In genomic region chr2:205730701-205731271, GRCh38 we compare ENCODE assay signal across 15 cellular contexts. TPM values are rescaled to one million over a fixed set of nuclear protein-coding genes. Genes with fewer than 3 reads are reported as not detected.
DNase-seq lines count a peak whose midpoint lies in the region; ATAC-seq and TF ChIP-seq lines count a peak whose summit lies in the region.
"Had no signal": no experiment of that assay in that cellular context is flagged by ENCODE, and none has a peak within 500 bp of the region (broad histone marks: within the 10 kb centered on the region; RNA-seq: fewer than 3 reads in every experiment).

No MANE protein-coding gene starts in this region.

- no peak overlapping the region for H2AFZ ChIP-seq in mammary epithelial cell (ENCODE audit: low read depth, low read length)

- H3K4me3 ChIP-seq in BLaER1 treated with 17β-estradiol and CSF1 and Interleukin-3, amounts not matched to agents 10 nM and 100 nM = no peak overlapping the region
- no peak overlapping the region for H3K4me3 ChIP-seq in colonic mucosa
- no peak overlapping the region for H3K4me3 ChIP-seq in mammary epithelial cell (replicated peaks in 1 of 3; ENCODE audit: insufficient read depth in 1 of 3, low read depth in 2 of 3, low read length in 3 of 3)
- no peak overlapping the region for H3K4me3 ChIP-seq in right lobe of liver
- H3K4me3 ChIP-seq: cardiac muscle cell, pancreas had no signal

- WGBS in mammary epithelial cell (ENCODE audit: low coverage, missing lambda C conversion rate) = 92% methylated on average over 6 of the region's 6 CpGs
- 31% methylated on average over 3 of the region's 6 CpGs for WGBS in right lobe of liver (ENCODE audit: insufficient coverage, low coverage, low lambda C conversion rate, missing lambda C conversion rate)

- peak overlapping the region in 2 of 11 experiments; percentile 6 to 39; a peak in 2 of 22 replicates for H3K27ac ChIP-seq in BLaER1 treated with 17β-estradiol and CSF1 and Interleukin-3, amounts not matched to agents 10 nM and 100 nM
- H3K27ac ChIP-seq in colonic mucosa (peak overlapping the region; percentile 1), mammary epithelial cell (ENCODE audit: insufficient read depth, low read depth, low read length) (no peak overlapping the region), right lobe of liver (no peak overlapping the region)
- H3K27ac ChIP-seq: cardiac muscle cell, pancreas had no signal

- TF ChIP-seq CTCF in colonic mucosa (IDR thresholded peaks at IDR 0.05) (no peak), neural crest cell (conservative IDR thresholded peaks at IDR 0.05) (no peak), mammary epithelial cell (conservative IDR thresholded peaks at IDR 0.05 in 1 of 2, IDR thresholded peaks at IDR 0.05 in 1 of 2; ENCODE audit: extremely low read depth in 1 of 2, insufficient read depth in 1 of 2, low read depth in 1 of 2, low read length in 2 of 2) (no peak), right lobe of liver (IDR thresholded peaks at IDR 0.05) (no peak)

- no peak overlapping the region for H3K27ac Mint-ChIP-seq in neural crest cell (ENCODE audit: unreplicated experiment)
- H3K27ac Mint-ChIP-seq: activated B cell treated with CpG ODN at 0.5 μM for 24 hours had no signal

- H3K4me1 Mint-ChIP-seq in neural crest cell = peaks cover 70% of the 10 kb centered on the region

- in situ Hi-C loops in mammary epithelial cell (cut with MboI; ENCODE audit: low sequenced_read_pairs in 2 of 2) = no loop called here

- H3K9me3 Mint-ChIP-seq in neural crest cell = no peaks in the 10 kb centered on the region
- H3K9me3 Mint-ChIP-seq: activated B cell treated with CpG ODN at 0.5 μM for 24 hours had no signal

- H3K27me3 Mint-ChIP-seq in neural crest cell (ENCODE audit: low read depth) = peaks cover 6% of the 10 kb centered on the region
- H3K27me3 Mint-ChIP-seq: activated B cell treated with CpG ODN at 0.5 μM for 24 hours had no signal

- intact Hi-C loops in colonic mucosa (cut with DNase I) (no loop called here), mammary epithelial cell (cut with micrococcal nuclease) (no loop called here), right lobe of liver (cut with DNase I) (no loop called here)

- no peaks in the 10 kb centered on the region; a peak in 1 of 22 replicates for H4K20me1 ChIP-seq in BLaER1 treated with 17β-estradiol and CSF1 and Interleukin-3, amounts not matched to agents 10 nM and 100 nM
- H4K20me1 ChIP-seq in mammary epithelial cell (ENCODE audit: insufficient read depth, low read length) = no peaks in the 10 kb centered on the region

- CTCF ChIA-PET in mammary epithelial cell (lab: Charles Lee; ENCODE audit: low non-redundant PET) = no interaction called here

- H3K9me3 ChIP-seq in BLaER1 treated with 17β-estradiol and CSF1 and Interleukin-3, amounts not matched to agents 10 nM and 100 nM (replicated peaks in 1 of 11) = no peaks in the 10 kb centered on the region
- H3K9me3 ChIP-seq in colonic mucosa (no peaks in the 10 kb centered on the region), mammary epithelial cell (replicated peaks; ENCODE audit: insufficient read depth, low read length) (no peaks in the 10 kb centered on the region), right lobe of liver (no peaks in the 10 kb centered on the region)
- H3K9me3 ChIP-seq: pancreas had no signal

- ATAC-seq in GM21360 (IDR thresholded peaks at IDR 0.05; ENCODE audit: unreplicated experiment) (no peak), right lobe of liver (no peak)

- TF ChIP-seq POLR2A in right lobe of liver (IDR thresholded peaks at IDR 0.05) = no peak

- H3K4me1 ChIP-seq in BLaER1 treated with 17β-estradiol and CSF1 and Interleukin-3, amounts not matched to agents 10 nM and 100 nM = peaks cover 0 to 41% (median 14%) of the 10 kb centered on the region in 10 experiments; a peak in 15 of 20 replicates
- H3K4me1 ChIP-seq in colonic mucosa = no peaks in the 10 kb centered on the region
- H3K4me1 ChIP-seq in mammary epithelial cell (ENCODE audit: insufficient read depth, low read length) = peaks cover 7% of the 10 kb centered on the region
- peaks cover 0 to 42% (median 4%) of the 10 kb centered on the region in 4 donors for H3K4me1 ChIP-seq in right lobe of liver
- H3K4me1 ChIP-seq: pancreas had no signal

- no peaks in the 10 kb centered on the region for H3K27me3 ChIP-seq in BLaER1 treated with 17β-estradiol and CSF1 and Interleukin-3, amounts not matched to agents 10 nM and 100 nM
- no peaks in the 10 kb centered on the region for H3K27me3 ChIP-seq in colonic mucosa
- H3K27me3 ChIP-seq in mammary epithelial cell (ENCODE audit: insufficient read depth, low read length) = no peaks in the 10 kb centered on the region
- no peaks in the 10 kb centered on the region for H3K27me3 ChIP-seq in right lobe of liver
- H3K27me3 ChIP-seq: cardiac muscle cell, pancreas had no signal

- H3K9ac ChIP-seq in BLaER1 treated with 17β-estradiol and CSF1 and Interleukin-3, amounts not matched to agents 10 nM and 100 nM = no peak overlapping the region
- H3K9ac ChIP-seq in colonic mucosa (ENCODE audit: low read depth in 2 of 2, low read length in 2 of 2) (peak overlapping the region in 1 of 2 donors; percentile 15), mammary epithelial cell (ENCODE audit: insufficient read depth, low read length) (no peak overlapping the region)

- peaks cover 0 to 89% (median 0%) of the 10 kb centered on the region in 11 experiments; a peak in 6 of 22 replicates for H3K36me3 ChIP-seq in BLaER1 treated with 17β-estradiol and CSF1 and Interleukin-3, amounts not matched to agents 10 nM and 100 nM
- H3K36me3 ChIP-seq in colonic mucosa (no peaks in the 10 kb centered on the region), mammary epithelial cell (ENCODE audit: insufficient read depth, low read length) (peaks cover 21% of the 10 kb centered on the region), right lobe of liver (no peaks in the 10 kb centered on the region)
- H3K36me3 ChIP-seq: pancreas had no signal

- DNase-seq in MV-4-11 (lab: John Stamatoyannopoulos, UW) (peak; percentile 40), colonic mucosa (no peak), neural crest cell (ENCODE audit: low read depth, low spot score) (no peak), mammary epithelial cell (no peak), mucosa of gallbladder (ENCODE audit: low spot score) (no peak), right lobe of liver (no peak)
- DNase-seq: activated B cell treated with CpG ODN at 0.5 μM for 24 hours; activated T-cell treated with anti-CD3 and anti-CD28 coated beads, Interleukin-2, amount 50 U/mL, for 1 hour; NCI-H446; pancreas; SHP77; stimulated activated CD4-positive, alpha-beta T cell treated with anti-CD3 and anti-CD28 coated beads, Interleukin-4, amount 100 ng/mL, for 24 hours had no signal

- H3K4me3 Mint-ChIP-seq in neural crest cell = peak overlapping the region; percentile 24
- H3K4me3 Mint-ChIP-seq: activated B cell treated with CpG ODN at 0.5 μM for 24 hours had no signal

- H3K4me2 ChIP-seq in BLaER1 treated with 17β-estradiol and CSF1 and Interleukin-3, amounts not matched to agents 10 nM and 100 nM = peak overlapping the region in 6 of 11 experiments; percentile 18 to 77 (median 50); a peak in 10 of 22 replicates
- H3K4me2 ChIP-seq in mammary epithelial cell (ENCODE audit: insufficient read depth, low read depth, low read length) = no peak overlapping the region

- no peaks in the 10 kb centered on the region for H3K79me2 ChIP-seq in mammary epithelial cell (ENCODE audit: insufficient read depth, low read length)

- no TSS peak for BruUV-seq in mammary epithelial cell (replicated peaks; lab: Mats Ljungman, UMichigan)

- dilution Hi-C loops in mammary epithelial cell (cut with HindIII; ENCODE audit: low sequenced_read_pairs) = no loop called here

- peaks cover 35% of the 10 kb centered on the region for H3K36me3 Mint-ChIP-seq in neural crest cell (ENCODE audit: low read depth)

RNA-seq across cellular contexts. Expression of gene NRP2, which starts 48.5 kb away (rescaled TPM):
- 10 to 100 TPM in 1 of 2 donors, 1 to 10 TPM in 1; 5.4 to 25.2 TPM for total RNA-seq in colonic mucosa
- total RNA-seq in neural crest cell = 90.3 and 93.5 TPM in 2 replicates
- total RNA-seq in mammary epithelial cell = 10 to 100 TPM; 32.3 to 58.8 TPM
- 47.4 TPM for polyA plus RNA-seq in mammary epithelial cell
- polyA minus RNA-seq in mammary epithelial cell = 109 TPM
- total RNA-seq in mucosa of gallbladder = 146 TPM
- 10 to 100 TPM in 3 of 6 experiments, 1 to 10 TPM in 3; 5.5 to 23.7 (median 8.6) TPM for total RNA-seq in right lobe of liver
